In the genomic region with DNA sequence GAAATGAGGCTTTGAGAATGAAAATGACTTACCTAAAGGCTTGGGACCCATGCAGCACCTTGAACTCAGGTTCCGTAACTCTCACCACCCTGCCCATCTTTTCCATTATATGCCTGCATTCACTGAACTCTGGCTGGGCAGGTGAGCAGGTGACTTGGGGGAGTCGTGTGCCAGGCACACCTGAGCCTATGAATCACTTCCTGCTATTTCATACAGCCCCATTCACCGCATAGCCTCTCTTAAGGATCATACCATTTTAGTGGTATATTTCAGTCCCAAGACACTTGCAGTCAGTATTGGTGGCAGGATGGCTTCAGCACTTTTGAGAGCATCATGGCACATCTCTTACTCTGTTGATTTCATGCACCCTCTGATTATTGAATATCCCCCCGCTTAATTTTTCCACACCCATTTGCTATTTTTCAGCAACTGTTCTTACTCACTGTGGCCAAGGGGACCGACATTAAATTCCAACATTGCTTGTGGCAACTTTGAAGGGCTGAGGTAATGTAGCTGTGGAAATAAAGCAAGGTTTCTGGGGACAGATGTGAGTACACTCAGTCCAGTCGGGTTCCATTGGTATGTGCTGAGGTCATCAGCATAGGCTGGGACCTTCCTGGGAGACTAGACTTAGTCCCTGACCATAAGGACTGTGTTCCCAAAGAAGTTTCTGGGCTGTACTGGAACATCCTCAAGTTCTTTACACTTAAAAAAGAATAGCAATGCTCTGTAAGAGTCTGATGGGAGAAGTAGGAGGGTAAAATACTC, we compare ENCODE assay signal across 17 cellular contexts. TPM values are rescaled to one million over a fixed set of nuclear protein-coding genes. Genes with fewer than 3 reads are reported as not detected.
DNase-seq lines count a peak whose midpoint lies in the region; ATAC-seq, FAIRE-seq and TF ChIP-seq lines count a peak whose summit lies in the region.
"Had no signal": no experiment of that assay in that cellular context is flagged by ENCODE, and none has a peak within 500 bp of the region (broad histone marks: within the 10 kb centered on the region; RNA-seq: fewer than 3 reads in every experiment).

No MANE protein-coding gene starts in this region.

- no peaks in the 10 kb centered on the region for H3K27me3 ChIP-seq in astrocyte (ENCODE audit: insufficient read depth, low read length)

- TF ChIP-seq CTCF in astrocyte (IDR thresholded peaks at IDR 0.05; ENCODE audit: insufficient read depth, low read depth, low read length): no peak

- H3K4me3 ChIP-seq in astrocyte (ENCODE audit: insufficient read depth, low read depth, low read length) (no peak overlapping the region), skeletal muscle cell (ENCODE audit: low read depth, low read length) (no peak overlapping the region)

- no peaks in the 10 kb centered on the region for H3K79me2 ChIP-seq in astrocyte (ENCODE audit: insufficient read depth, low read length)

- H3K36me3 Mint-ChIP-seq in astrocyte (ENCODE audit: low read depth, unreplicated experiment): no peaks in the 10 kb centered on the region
- H3K36me3 Mint-ChIP-seq: activated naive CD8-positive, alpha-beta T cell treated with anti-CD3 and anti-CD28 coated beads for 36 hours; mesothelial cell of epicardium had no signal

- peak overlapping the region; percentile 7 for H3K4me2 ChIP-seq in astrocyte (ENCODE audit: low read length)

- ATAC-seq in Right ventricle myocardium superior (ENCODE audit: poor library complexity): peak; percentile 86

- H3K9me3 ChIP-seq in astrocyte (ENCODE audit: insufficient read depth, low read depth, low read length): no peaks in the 10 kb centered on the region

- peak overlapping the region; percentile 81 for H3K27ac Mint-ChIP-seq in astrocyte (ENCODE audit: unreplicated experiment)
- H3K27ac Mint-ChIP-seq: activated naive CD8-positive, alpha-beta T cell treated with anti-CD3 and anti-CD28 coated beads for 36 hours; mesothelial cell of epicardium had no signal

- peak overlapping the region; percentile 27 for H3K9ac ChIP-seq in astrocyte (ENCODE audit: low read length)

- peak overlapping the region; percentile 64 for H3K27ac ChIP-seq in astrocyte (ENCODE audit: low read depth, low read length)

- H3K27me3 Mint-ChIP-seq in astrocyte (ENCODE audit: low read depth, unreplicated experiment): no peaks in the 10 kb centered on the region

- peaks cover 61% of the 10 kb centered on the region for H3K4me1 Mint-ChIP-seq in astrocyte (ENCODE audit: low read depth, unreplicated experiment)

- peaks cover 41% of the 10 kb centered on the region for H3K4me1 ChIP-seq in astrocyte (ENCODE audit: insufficient read depth, low read length)

- no peak overlapping the region for H2AFZ ChIP-seq in astrocyte (ENCODE audit: low read depth, low read length)

- intact Hi-C loops in Right ventricle myocardium superior (cut with DNase I): loop anchor here (10.0 kb wide), 1 partner anchor 287 kb away; no protein-coding TSS in a partner anchor

- H3K36me3 ChIP-seq in astrocyte (ENCODE audit: insufficient read depth, low read length): no peaks in the 10 kb centered on the region

- no peaks in the 10 kb centered on the region for H4K20me1 ChIP-seq in astrocyte (ENCODE audit: insufficient read depth, low read length)

- peaks cover 3% of the 10 kb centered on the region for H3K9me3 Mint-ChIP-seq in astrocyte (ENCODE audit: unreplicated experiment)
- H3K9me3 Mint-ChIP-seq: activated naive CD8-positive, alpha-beta T cell treated with anti-CD3 and anti-CD28 coated beads for 36 hours; mesothelial cell of epicardium had no signal

- no peak overlapping the region for H3K4me3 Mint-ChIP-seq in astrocyte (ENCODE audit: unreplicated experiment)
- H3K4me3 Mint-ChIP-seq: activated naive CD8-positive, alpha-beta T cell treated with anti-CD3 and anti-CD28 coated beads for 36 hours; mesothelial cell of epicardium had no signal

- DNase-seq in GM04503 (ENCODE audit: low read depth) (peak; percentile 52), astrocyte (ENCODE audit: low read depth) (peak; percentile 85), Right ventricle myocardium superior (no peak), skeletal muscle cell (ENCODE audit: low read depth) (peak; percentile 77), pons (ENCODE audit: low spot score) (no peak), iPS-NIHi11 (ENCODE audit: low spot score) (no peak), KG1 (lab: John Stamatoyannopoulos, UW) (no peak)
- no peak for DNase-seq in stimulated activated CD4-positive, alpha-beta T cell treated with anti-CD3 and anti-CD28 coated beads, Interleukin-4, amount 100 ng/mL, for 1 hour
- DNase-seq: activated CD8-positive, alpha-beta memory T cell treated with anti-CD3 and anti-CD28 coated beads, Interleukin-2, amount 50 U/mL, for 4 hours; activated naive CD8-positive, alpha-beta T cell treated with anti-CD3 and anti-CD28 coated beads for 36 hours; NCI-H1930; NCI-H748 treated with DMSO at 0.1 percent for 48 hours; posterior cingulate gyrus; SHP77 treated with DMSO at 0.1 percent for 48 hours; stimulated activated CD4-positive, alpha-beta T cell treated with anti-CD3 and anti-CD28 coated beads, Interleukin-4, amount 100 ng/mL, for 24 hours; stimulated activated naive CD4-positive, alpha-beta T cell had no signal

- peak; percentile 43 for FAIRE-seq in astrocyte (lab: Jason Lieb, UNC)

RNA-seq across cellular contexts. Expression of a gene that starts 39.8 kb away (rescaled TPM):
- total RNA-seq in astrocyte (2.2 and 2.4 TPM in 2 replicates), Right ventricle myocardium superior (13.0 TPM)

Comparison
In these comparisons a context has a peak if more than half of its experiments do, and no peak if none do; other contexts are left out.
1. DNase-seq: peak in GM04503 (single experiment), astrocyte (single experiment) and skeletal muscle cell (single experiment); none in Right ventricle myocardium superior (single experiment), pons (single experiment), iPS-NIHi11 (single experiment), KG1 (single experiment) and stimulated activated CD4-positive, alpha-beta T cell treated with anti-CD3 and anti-CD28 coated beads, Interleukin-4, amount 100 ng/mL, for 1 hour (single experiment).